Comparison of ENCODE assay signal across 24 cellular contexts in the genomic region with DNA sequence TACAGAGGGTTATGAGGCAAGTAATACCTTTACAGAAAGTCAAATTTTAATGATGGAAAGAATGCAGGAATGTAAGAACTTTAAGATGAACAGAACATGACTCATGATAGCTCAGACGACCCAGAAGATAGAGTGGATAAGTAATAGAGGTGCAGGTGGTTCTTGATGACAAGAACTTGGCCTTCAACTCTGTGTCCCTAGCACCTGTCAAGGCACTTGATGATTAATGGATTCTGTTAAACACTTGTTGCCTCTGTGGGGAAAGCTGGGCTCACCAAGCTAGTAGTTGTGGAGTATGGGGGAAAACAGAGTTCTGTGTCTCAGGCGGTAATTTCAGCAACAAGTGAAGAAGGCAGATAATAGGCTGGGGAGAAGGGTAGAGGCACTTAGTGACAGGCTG.
"Had no signal": no experiment of that assay in that cellular context is flagged by ENCODE, and none has a peak within 500 bp of the region (broad histone marks: within the 10 kb centered on the region; RNA-seq: fewer than 3 reads in every experiment).

No MANE protein-coding gene starts in this region.

- H3K27me3 Mint-ChIP-seq: activated CD4-positive, alpha-beta memory T cell treated with anti-CD3 and anti-CD28 coated beads for 36 hours; activated naive CD8-positive, alpha-beta T cell treated with anti-CD3 and anti-CD28 coated beads, Interleukin-2, amount 10 ng/mL, durations not matched to agents 7 days and 5 days; dendritic cell treated with granulocyte-macrophage colony-stimulating factor and Interleukin-4, amounts not matched to agents 40 ng/mL and 50 ng/mL, for 4 days had no signal

- H3K36me3 Mint-ChIP-seq: activated CD4-positive, alpha-beta memory T cell treated with anti-CD3 and anti-CD28 coated beads for 36 hours; activated CD8-positive, alpha-beta memory T cell treated with anti-CD3 and anti-CD28 coated beads, Interleukin-2, amount 10 ng/mL, durations not matched to agents 7 days and 5 days; activated naive CD4-positive, alpha-beta T cell treated with anti-CD3 and anti-CD28 coated beads, Interleukin-2, amount 10 ng/mL, durations not matched to agents 7 days and 5 days; activated naive CD4-positive, alpha-beta T cell treated with anti-CD3 and anti-CD28 coated beads, Interleukin-2, amount 50 U/mL, for 72 hours; activated naive CD8-positive, alpha-beta T cell treated with anti-CD3 and anti-CD28 coated beads, Interleukin-2, amount 10 ng/mL, durations not matched to agents 7 days and 5 days had no signal

- H3K9me3 ChIP-seq: ascending aorta, gastroesophageal sphincter had no signal

- H3K4me3 ChIP-seq: ascending aorta, coronary artery, dorsolateral prefrontal cortex, gastroesophageal sphincter had no signal

- H3K27ac ChIP-seq: ascending aorta, brain microvascular endothelial cell, coronary artery, dorsolateral prefrontal cortex, foreskin keratinocyte, gastroesophageal sphincter had no signal

- H3K9me3 Mint-ChIP-seq: activated CD4-positive, alpha-beta memory T cell treated with anti-CD3 and anti-CD28 coated beads for 36 hours; activated naive CD4-positive, alpha-beta T cell treated with anti-CD3 and anti-CD28 coated beads, Interleukin-2, amount 10 ng/mL, durations not matched to agents 7 days and 5 days; activated naive CD4-positive, alpha-beta T cell treated with anti-CD3 and anti-CD28 coated beads, Interleukin-2, amount 50 U/mL, for 72 hours; activated naive CD8-positive, alpha-beta T cell treated with anti-CD3 and anti-CD28 coated beads, Interleukin-2, amount 10 ng/mL, durations not matched to agents 7 days and 5 days; central memory CD8-positive, alpha-beta T cell; endodermal cell had no signal

- ATAC-seq: activated CD4-positive, alpha-beta T cell treated with anti-CD3 and anti-CD28 coated beads for 36 hours; activated CD8-positive, alpha-beta memory T cell treated with anti-CD3 and anti-CD28 coated beads, Interleukin-2, amount 10 ng/mL, durations not matched to agents 7 days and 5 days; activated CD8-positive, alpha-beta T cell treated with anti-CD3 and anti-CD28 coated beads, Interleukin-2, amount 10 ng/mL, durations not matched to agents 7 days and 5 days; activated naive CD4-positive, alpha-beta T cell treated with anti-CD3 and anti-CD28 coated beads, Interleukin-2, amount 50 U/mL, for 72 hours; activated T-cell treated with anti-CD3 and anti-CD28 coated beads, Interleukin-2, amount 50 U/mL, for 72 hours; esophagus mucosa; gastroesophageal sphincter had no signal

- H3K4me3 Mint-ChIP-seq: activated CD4-positive, alpha-beta memory T cell treated with anti-CD3 and anti-CD28 coated beads for 36 hours; activated CD4-positive, alpha-beta T cell treated with anti-CD3 and anti-CD28 coated beads for 36 hours; activated CD4-positive, alpha-beta T cell treated with anti-CD3 and anti-CD28 coated beads, Interleukin-2, amount 10 ng/mL, durations not matched to agents 24 days and 14 days; activated CD8-positive, alpha-beta memory T cell treated with anti-CD3 and anti-CD28 coated beads, Interleukin-2, amount 10 ng/mL, durations not matched to agents 7 days and 5 days; activated CD8-positive, alpha-beta T cell treated with anti-CD3 and anti-CD28 coated beads, Interleukin-2, amount 10 ng/mL, durations not matched to agents 7 days and 5 days; activated naive CD4-positive, alpha-beta T cell treated with anti-CD3 and anti-CD28 coated beads, Interleukin-2, amount 10 ng/mL, durations not matched to agents 7 days and 5 days; activated naive CD8-positive, alpha-beta T cell treated with anti-CD3 and anti-CD28 coated beads, Interleukin-2, amount 10 ng/mL, durations not matched to agents 7 days and 5 days; activated T-cell treated with anti-CD3 and anti-CD28 coated beads, Interleukin-2, amount 50 U/mL, for 72 hours; central memory CD8-positive, alpha-beta T cell; dendritic cell treated with granulocyte-macrophage colony-stimulating factor and Interleukin-4, amounts not matched to agents 40 ng/mL and 50 ng/mL, for 4 days; endodermal cell had no signal

- H3K27me3 ChIP-seq: ascending aorta, brain microvascular endothelial cell, gastroesophageal sphincter had no signal

- H3K36me3 ChIP-seq: ascending aorta, brain microvascular endothelial cell, gastroesophageal sphincter had no signal

- H3K4me1 ChIP-seq: ascending aorta, foreskin keratinocyte, gastroesophageal sphincter had no signal

- H3K27ac Mint-ChIP-seq: activated CD4-positive, alpha-beta memory T cell treated with anti-CD3 and anti-CD28 coated beads for 36 hours; activated CD4-positive, alpha-beta T cell treated with anti-CD3 and anti-CD28 coated beads for 36 hours; activated CD4-positive, alpha-beta T cell treated with anti-CD3 and anti-CD28 coated beads, Interleukin-2, amount 10 ng/mL, durations not matched to agents 24 days and 14 days; activated CD8-positive, alpha-beta memory T cell treated with anti-CD3 and anti-CD28 coated beads, Interleukin-2, amount 10 ng/mL, durations not matched to agents 7 days and 5 days; activated CD8-positive, alpha-beta T cell treated with anti-CD3 and anti-CD28 coated beads, Interleukin-2, amount 10 ng/mL, durations not matched to agents 7 days and 5 days; activated naive CD4-positive, alpha-beta T cell treated with anti-CD3 and anti-CD28 coated beads, Interleukin-2, amount 10 ng/mL, durations not matched to agents 7 days and 5 days; activated naive CD8-positive, alpha-beta T cell treated with anti-CD3 and anti-CD28 coated beads, Interleukin-2, amount 10 ng/mL, durations not matched to agents 7 days and 5 days; activated T-cell treated with anti-CD3 and anti-CD28 coated beads, Interleukin-2, amount 50 U/mL, for 72 hours; dendritic cell treated with granulocyte-macrophage colony-stimulating factor and Interleukin-4, amounts not matched to agents 40 ng/mL and 50 ng/mL, for 4 days; endodermal cell had no signal

- DNase-seq: activated CD4-positive, alpha-beta T cell treated with anti-CD3 and anti-CD28 coated beads, Interleukin-2, amount 10 ng/mL, durations not matched to agents 24 days and 14 days; activated CD4-positive, CD25-positive, alpha-beta regulatory T cell; activated CD4-positive, CD25-positive, alpha-beta regulatory T cell treated with anti-CD3 and anti-CD28 coated beads, Interleukin-2, amount 50 U/mL, for 72 hours; activated CD8-positive, alpha-beta memory T cell treated with anti-CD3 and anti-CD28 coated beads, Interleukin-2, amount 10 ng/mL, durations not matched to agents 7 days and 5 days; activated CD8-positive, alpha-beta T cell treated with anti-CD3 and anti-CD28 coated beads, Interleukin-2, amount 10 ng/mL, durations not matched to agents 7 days and 5 days; activated gamma-delta T cell; activated naive CD4-positive, alpha-beta T cell; activated naive CD4-positive, alpha-beta T cell treated with anti-CD3 and anti-CD28 coated beads, Interleukin-2, amount 10 ng/mL, durations not matched to agents 7 days and 5 days; activated naive CD8-positive, alpha-beta T cell treated with anti-CD3 and anti-CD28 coated beads, Interleukin-2, amount 10 ng/mL, durations not matched to agents 7 days and 5 days; activated T-cell treated with anti-CD3 and anti-CD28 coated beads, Interleukin-2, amount 50 U/mL, for 72 hours; brain microvascular endothelial cell; dorsolateral prefrontal cortex; effector memory CD4-positive, alpha-beta T cell; foreskin keratinocyte had no signal

- H3K4me1 Mint-ChIP-seq: activated CD4-positive, alpha-beta T cell treated with anti-CD3 and anti-CD28 coated beads for 36 hours; activated CD4-positive, alpha-beta T cell treated with anti-CD3 and anti-CD28 coated beads, Interleukin-2, amount 10 ng/mL, durations not matched to agents 24 days and 14 days; activated CD8-positive, alpha-beta memory T cell treated with anti-CD3 and anti-CD28 coated beads, Interleukin-2, amount 10 ng/mL, durations not matched to agents 7 days and 5 days; activated naive CD4-positive, alpha-beta T cell treated with anti-CD3 and anti-CD28 coated beads, Interleukin-2, amount 10 ng/mL, durations not matched to agents 7 days and 5 days; activated naive CD8-positive, alpha-beta T cell treated with anti-CD3 and anti-CD28 coated beads, Interleukin-2, amount 10 ng/mL, durations not matched to agents 7 days and 5 days; central memory CD8-positive, alpha-beta T cell; endodermal cell had no signal
